10 cellular contexts compared by ENCODE assay signal in genomic region chr3:50639055-50639494, GRCh38. TPM values are rescaled to one million over a fixed set of nuclear protein-coding genes. Genes with fewer than 3 reads are reported as not detected.
A peak's percentile ranks its signal among the peaks of the same experiment; 100 is the strongest.
DNase-seq lines count a peak whose midpoint lies in the region; ATAC-seq lines count a peak whose summit lies in the region.
"Had no signal": no experiment of that assay in that cellular context is flagged by ENCODE, and none has a peak within 500 bp of the region (broad histone marks: within the 10 kb centered on the region; RNA-seq: fewer than 3 reads in every experiment).

No MANE protein-coding gene starts in this region.

- H3K36me3 Mint-ChIP-seq in activated naive CD8-positive, alpha-beta T cell treated with anti-CD3 and anti-CD28 coated beads, Interleukin-2, amount 50 U/mL, for 24 hours (ENCODE audit: low read depth), result peaks cover 29% of the 10 kb centered on the region

- no peak for DNase-seq in stimulated activated naive CD8-positive, alpha-beta T cell treated with anti-CD3 and anti-CD28 coated beads, Interleukin-15, Interleukin-2, amounts not matched to agents 100 U/mL and 50 U/mL, for 24 hours
- DNase-seq in stimulated activated naive CD8-positive, alpha-beta T cell treated with anti-CD3 and anti-CD28 coated beads, Interleukin-15, amount 100 ng/mL, for 72 hours, result no peak
- no peak for DNase-seq in activated naive CD8-positive, alpha-beta T cell treated with anti-CD3 and anti-CD28 coated beads, Interleukin-2, amount 50 U/mL, for 24 hours
- DNase-seq in right cardiac atrium (no peak), KG1 (lab: John Stamatoyannopoulos, UW) (no peak), Kasumi-1 (lab: John Stamatoyannopoulos, UW) (no peak)
- DNase-seq: activated T-cell treated with anti-CD3 and anti-CD28 coated beads, Interleukin-2, amount 50 U/mL, for 48 hours; T-helper 2 cell had no signal

- H3K9me3 Mint-ChIP-seq in stimulated activated naive CD8-positive, alpha-beta T cell treated with anti-CD3 and anti-CD28 coated beads, Interleukin-15, amount 100 ng/mL, for 72 hours, result no peaks in the 10 kb centered on the region
- no peaks in the 10 kb centered on the region for H3K9me3 Mint-ChIP-seq in activated naive CD8-positive, alpha-beta T cell treated with anti-CD3 and anti-CD28 coated beads, Interleukin-2, amount 50 U/mL, for 24 hours

- H3K4me3 ChIP-seq in right cardiac atrium (ENCODE audit: low read length), result no peak overlapping the region

- H3K27me3 ChIP-seq in right cardiac atrium (ENCODE audit: control insufficient read depth, insufficient read depth), result no peaks in the 10 kb centered on the region

- 69% methylated on average over 6 of the region's 6 CpGs for WGBS in right cardiac atrium

- intact Hi-C loops in right cardiac atrium (cut with DNase I), result no loop called here

- ATAC-seq in stimulated activated naive CD8-positive, alpha-beta T cell treated with anti-CD3 and anti-CD28 coated beads, Interleukin-15, Interleukin-2, amounts not matched to agents 100 U/mL and 50 U/mL, for 24 hours, result peak; percentile 24
- ATAC-seq in stimulated activated naive CD8-positive, alpha-beta T cell treated with anti-CD3 and anti-CD28 coated beads, Interleukin-15, amount 100 ng/mL, for 72 hours, result no peak
- ATAC-seq in activated naive CD8-positive, alpha-beta T cell treated with anti-CD3 and anti-CD28 coated beads, Interleukin-2, amount 50 U/mL, for 24 hours, result peak; percentile 31
- peak; percentile 8 to 25 for ATAC-seq in right cardiac atrium
- no peak for ATAC-seq in GM18511 (IDR thresholded peaks at IDR 0.05; ENCODE audit: unreplicated experiment)
- ATAC-seq in GM21619 (IDR thresholded peaks at IDR 0.05; ENCODE audit: unreplicated experiment), result no peak

- H3K9me3 ChIP-seq in right cardiac atrium (ENCODE audit: control insufficient read depth, low read length), result no peaks in the 10 kb centered on the region

- H3K4me3 Mint-ChIP-seq in stimulated activated naive CD8-positive, alpha-beta T cell treated with anti-CD3 and anti-CD28 coated beads, Interleukin-15, amount 100 ng/mL, for 72 hours, result no peak overlapping the region
- no peak overlapping the region for H3K4me3 Mint-ChIP-seq in activated naive CD8-positive, alpha-beta T cell treated with anti-CD3 and anti-CD28 coated beads, Interleukin-2, amount 50 U/mL, for 24 hours

- H3K4me1 Mint-ChIP-seq in stimulated activated naive CD8-positive, alpha-beta T cell treated with anti-CD3 and anti-CD28 coated beads, Interleukin-15, amount 100 ng/mL, for 72 hours, result peaks cover 52% of the 10 kb centered on the region
- peaks cover 47% of the 10 kb centered on the region for H3K4me1 Mint-ChIP-seq in activated naive CD8-positive, alpha-beta T cell treated with anti-CD3 and anti-CD28 coated beads, Interleukin-2, amount 50 U/mL, for 24 hours

- peak overlapping the region; percentile 40 for H3K27ac ChIP-seq in right cardiac atrium (ENCODE audit: low read length)

- no peaks in the 10 kb centered on the region for H3K27me3 Mint-ChIP-seq in stimulated activated naive CD8-positive, alpha-beta T cell treated with anti-CD3 and anti-CD28 coated beads, Interleukin-15, amount 100 ng/mL, for 72 hours
- H3K27me3 Mint-ChIP-seq in activated naive CD8-positive, alpha-beta T cell treated with anti-CD3 and anti-CD28 coated beads, Interleukin-2, amount 50 U/mL, for 24 hours, result no peaks in the 10 kb centered on the region

- H3K27ac Mint-ChIP-seq in stimulated activated naive CD8-positive, alpha-beta T cell treated with anti-CD3 and anti-CD28 coated beads, Interleukin-15, amount 100 ng/mL, for 72 hours, result peak overlapping the region in 1 of 2 donors; percentile 82
- peak overlapping the region; percentile 72 for H3K27ac Mint-ChIP-seq in activated naive CD8-positive, alpha-beta T cell treated with anti-CD3 and anti-CD28 coated beads, Interleukin-2, amount 50 U/mL, for 24 hours

- H3K4me1 ChIP-seq in right cardiac atrium (ENCODE audit: control insufficient read depth, insufficient read depth, low read length), result peaks cover 6% of the 10 kb centered on the region

RNA-seq across cellular contexts. Expression of gene MAPKAPK3, which starts 22.1 kb away (rescaled TPM):
- 100 to 1,000 TPM; 167 to 260 (median 225) TPM for total RNA-seq in right cardiac atrium
- polyA plus RNA-seq in right cardiac atrium, result 181 TPM

RNA-seq across cellular contexts. Expression of gene CISH, which starts 27.5 kb away (rescaled TPM):
- 10 to 100 TPM in 3 of 4 donors, 1 to 10 TPM in 1; 9.1 to 27.8 (median 11.2) TPM for total RNA-seq in right cardiac atrium
- polyA plus RNA-seq in right cardiac atrium, result 8.0 TPM

RNA-seq across cellular contexts. Expression of gene DOCK3, which starts 35.7 kb away (rescaled TPM):
- total RNA-seq in right cardiac atrium, result 1 to 10 TPM; 4.1 to 5.2 (median 4.6) TPM
- 1.9 TPM for polyA plus RNA-seq in right cardiac atrium

Comparison
In these comparisons a context has a peak if more than half of its experiments do, and no peak if none do; other contexts are left out.
1. ATAC-seq: peak in stimulated activated naive CD8-positive, alpha-beta T cell treated with anti-CD3 and anti-CD28 coated beads, Interleukin-15, Interleukin-2, amounts not matched to agents 100 U/mL and 50 U/mL, for 24 hours (single experiment), activated naive CD8-positive, alpha-beta T cell treated with anti-CD3 and anti-CD28 coated beads, Interleukin-2, amount 50 U/mL, for 24 hours (single experiment) and right cardiac atrium (2 of 2); none in stimulated activated naive CD8-positive, alpha-beta T cell treated with anti-CD3 and anti-CD28 coated beads, Interleukin-15, amount 100 ng/mL, for 72 hours (single experiment), GM18511 (single experiment) and GM21619 (single experiment).